Comparison of ENCODE assay signal across 1 cellular context in genomic region chr1:19682257-19682656, GRCh38.
TF ChIP-seq lines count a peak whose summit lies in the region.

No MANE protein-coding gene starts in this region.

TF ChIP-seq in K562, 482 proteins besides CTCF, POLR2A, EP300 and RAD21 (continued from another document):
- TF ChIP-seq ATF3 (IDR thresholded peaks at IDR 0.05) (0 out of 2 replicates have a peak, but pooled peaks have one; percentile 7), ATF3 (CRISPR knock-in tag; conservative IDR thresholded peaks at IDR 0.05) (no peak), TOE1 (IDR thresholded peaks at IDR 0.05; ENCODE audit: borderline replicate concordance) (no peak), TOE1 (CRISPR knock-in tag; IDR thresholded peaks at IDR 0.05; ENCODE audit: borderline replicate concordance, low read depth) (no peak)
TF ChIP-seq in K562: peak in this region for 2.
